Comparison of ENCODE assay signal across 16 cellular contexts in genomic region chr2:38454081-38454480, GRCh38.
DNase-seq lines count a peak whose midpoint lies in the region; ATAC-seq and TF ChIP-seq lines count a peak whose summit lies in the region.
"Had no signal": no experiment of that assay in that cellular context is flagged by ENCODE, and none has a peak within 500 bp of the region (broad histone marks: within the 10 kb centered on the region; RNA-seq: fewer than 3 reads in every experiment).

No MANE protein-coding gene starts in this region.

- no peaks in the 10 kb centered on the region for H3K79me2 ChIP-seq in PC-3 (ENCODE audit: low read length)

- H3K27ac ChIP-seq in PC-3 (ENCODE audit: low read length), result peak overlapping the region; percentile 15; the same call in 1 of the 2 replicates
- no peak overlapping the region for H3K27ac ChIP-seq in RWPE2 (ENCODE audit: poor library complexity, severe bottlenecking)
- no peak overlapping the region for H3K27ac ChIP-seq in neuronal stem cell (replicated peaks; ENCODE audit: low read length)
- H3K27ac ChIP-seq in stomach, result no peak overlapping the region
- H3K27ac ChIP-seq: BLaER1 treated with 17β-estradiol and CSF1 and Interleukin-3, amounts not matched to agents 10 nM and 100 nM had no signal

- H2AK5ac ChIP-seq in neuronal stem cell (ENCODE audit: low read depth, low read length), result no peak overlapping the region

- no peak overlapping the region for H2AFZ ChIP-seq in PC-3 (ENCODE audit: low read length)
- H2AFZ ChIP-seq in neuronal stem cell (ENCODE audit: low read length), result no peak overlapping the region

- H3K9me2 ChIP-seq in PC-3 (replicated peaks; ENCODE audit: low read length), result no peaks in the 10 kb centered on the region

- intact Hi-C loops in PC-3 (cut with micrococcal nuclease) (no loop called here), stomach (cut with DNase I; ENCODE audit: low total_unique reads) (no loop called here)

- no peaks in the 10 kb centered on the region for H3F3A ChIP-seq in PC-3 (ENCODE audit: low read length, unreplicated experiment)

- H2BK15ac ChIP-seq in neuronal stem cell (ENCODE audit: low read length), result no peak overlapping the region

- H3K14ac ChIP-seq in neuronal stem cell (ENCODE audit: low read length), result no peak overlapping the region

- H2BK120ac ChIP-seq in neuronal stem cell (ENCODE audit: low read depth, low read length), result no peak overlapping the region

- no peak overlapping the region for H2BK12ac ChIP-seq in neuronal stem cell (ENCODE audit: low read length)

- no peak overlapping the region for H2BK5ac ChIP-seq in neuronal stem cell (ENCODE audit: low read length)

- no peaks in the 10 kb centered on the region for H3K36me3 ChIP-seq in PC-3 (ENCODE audit: low read depth, low read length)
- no peaks in the 10 kb centered on the region for H3K36me3 ChIP-seq in RWPE2 (ENCODE audit: low read depth)
- H3K36me3 ChIP-seq in neuronal stem cell (replicated peaks in 1 of 2; ENCODE audit: control insufficient read depth in 2 of 2, insufficient read depth in 2 of 2, low read length in 2 of 2), result no peaks in the 10 kb centered on the region
- no peaks in the 10 kb centered on the region for H3K36me3 ChIP-seq in stomach
- H3K36me3 ChIP-seq: BLaER1 treated with 17β-estradiol and CSF1 and Interleukin-3, amounts not matched to agents 10 nM and 100 nM had no signal

- H4K8ac ChIP-seq in neuronal stem cell (ENCODE audit: low read depth, low read length), result no peak overlapping the region

- ATAC-seq in PC-3, result peak; percentile 59
- peak; percentile 55; the same call in 2 of the 3 replicates for ATAC-seq in RWPE2 (ENCODE audit: low read depth)
- peak; percentile 97 for ATAC-seq in esophagus mucosa
- no peak for ATAC-seq in HG03196 (IDR thresholded peaks at IDR 0.05; ENCODE audit: unreplicated experiment)
- no peak for ATAC-seq in HG03095 (IDR thresholded peaks at IDR 0.05; ENCODE audit: unreplicated experiment)
- ATAC-seq: CD8-positive, alpha-beta T cell; HCT116 had no signal

- no peak overlapping the region for H3K4ac ChIP-seq in neuronal stem cell (ENCODE audit: low read length)

- H3K27me3 ChIP-seq in PC-3 (ENCODE audit: low read length) (no peaks in the 10 kb centered on the region), RWPE2 (ENCODE audit: insufficient read depth, poor library complexity, severe bottlenecking) (no peaks in the 10 kb centered on the region), neuronal stem cell (ENCODE audit: control insufficient read depth in 3 of 3, insufficient read depth in 3 of 3, low read depth in 1 of 3, low read length in 3 of 3) (peaks cover 0 to 7% (median 0%) of the 10 kb centered on the region in 3 experiments), stomach (no peaks in the 10 kb centered on the region)
- H3K27me3 ChIP-seq: BLaER1 treated with 17β-estradiol and CSF1 and Interleukin-3, amounts not matched to agents 10 nM and 100 nM had no signal

- no peak overlapping the region for H4K91ac ChIP-seq in neuronal stem cell (ENCODE audit: low read depth, low read length, poor library complexity)

- CTCF ChIA-PET in PC-3 (lab: Charles Lee), result no interaction called here

- no peak for TF ChIP-seq POLR2A in stomach (IDR thresholded peaks at IDR 0.05)

- H4K20me1 ChIP-seq in PC-3 (ENCODE audit: low read length), result no peaks in the 10 kb centered on the region
- H4K20me1 ChIP-seq: BLaER1 treated with 17β-estradiol and CSF1 and Interleukin-3, amounts not matched to agents 10 nM and 100 nM had no signal

- no peak overlapping the region for H3K4me2 ChIP-seq in PC-3 (ENCODE audit: low read length)
- H3K4me2 ChIP-seq in neuronal stem cell (ENCODE audit: insufficient read depth, low read length, poor library complexity, severe bottlenecking), result no peak overlapping the region
- H3K4me2 ChIP-seq: BLaER1 treated with 17β-estradiol and CSF1 and Interleukin-3, amounts not matched to agents 10 nM and 100 nM had no signal

- H3K4me3 ChIP-seq in PC-3 (ENCODE audit: low read length) (no peak overlapping the region), RWPE2 (ENCODE audit: severe bottlenecking) (no peak overlapping the region), neuronal stem cell (ENCODE audit: low read length in 2 of 2) (no peak overlapping the region), stomach (no peak overlapping the region)
- H3K4me3 ChIP-seq: BLaER1 treated with 17β-estradiol and CSF1 and Interleukin-3, amounts not matched to agents 10 nM and 100 nM had no signal

- no peak overlapping the region for H3K23ac ChIP-seq in neuronal stem cell (ENCODE audit: low read depth, low read length, poor library complexity)

- peak; percentile 54 for DNase-seq in PC-3
- DNase-seq in RWPE2 (ENCODE audit: low spot score), result no peak
- DNase-seq in neuronal stem cell (ENCODE audit: low spot score), result no peak
- no peak for DNase-seq in stomach
- DNase-seq: Calu3; CD8-positive, alpha-beta T cell; DMS79 treated with DMSO at 0.1 percent for 48 hours; GF-D8; GOT3; H7; HFFc6 had no signal

- WGBS in neuronal stem cell (ENCODE audit: extremely low coverage in 2 of 2, insufficient read length in 2 of 2, insufficient replicate concordance in 1 of 2), 2 donors, result no CpG with 5 or more reads among the region's 4 CpGs
- WGBS in stomach, 5 donors, result 87 to 94% (median 92%) methylated on average over 4 of the region's 4 CpGs

- H3K4me1 ChIP-seq in PC-3 (ENCODE audit: insufficient read depth, low read length) (peaks cover 12% of the 10 kb centered on the region; the same call in 1 of the 2 replicates), RWPE2 (ENCODE audit: insufficient read depth, poor library complexity, severe bottlenecking) (no peaks in the 10 kb centered on the region), neuronal stem cell (ENCODE audit: control insufficient read depth in 2 of 2, insufficient read depth in 1 of 2, low read depth in 1 of 2, low read length in 2 of 2) (peaks cover 0 to 2% of the 10 kb centered on the region in 2 donors), stomach (no peaks in the 10 kb centered on the region)
- H3K4me1 ChIP-seq: BLaER1 treated with 17β-estradiol and CSF1 and Interleukin-3, amounts not matched to agents 10 nM and 100 nM had no signal

- no peak for TF ChIP-seq EP300 in stomach (IDR thresholded peaks at IDR 0.05)

- no peak overlapping the region for H3K18ac ChIP-seq in neuronal stem cell (ENCODE audit: low read length)

- no peak overlapping the region for H3K9ac ChIP-seq in PC-3 (ENCODE audit: low read length)
- H3K9ac ChIP-seq in neuronal stem cell (ENCODE audit: low read depth, low read length, poor library complexity), result peak overlapping the region; percentile 71
- H3K9ac ChIP-seq: BLaER1 treated with 17β-estradiol and CSF1 and Interleukin-3, amounts not matched to agents 10 nM and 100 nM had no signal

- no peaks in the 10 kb centered on the region for H3K79me1 ChIP-seq in neuronal stem cell (ENCODE audit: low read depth, low read length)

- POLR2A ChIA-PET in PC-3 (lab: Charles Lee; ENCODE audit: unreplicated experiment), result no interaction called here

- H3K9me3 ChIP-seq in PC-3 (ENCODE audit: low read length), result no peaks in the 10 kb centered on the region
- no peaks in the 10 kb centered on the region for H3K9me3 ChIP-seq in RWPE2 (ENCODE audit: severe bottlenecking)
- no peaks in the 10 kb centered on the region for H3K9me3 ChIP-seq in neuronal stem cell (replicated peaks in 1 of 2; ENCODE audit: control insufficient read depth in 2 of 2, insufficient read depth in 1 of 2, low read depth in 1 of 2, low read length in 2 of 2)
- H3K9me3 ChIP-seq in stomach, result no peaks in the 10 kb centered on the region
- H3K9me3 ChIP-seq: BLaER1 treated with 17β-estradiol and CSF1 and Interleukin-3, amounts not matched to agents 10 nM and 100 nM had no signal

- TF ChIP-seq CTCF in PC-3 (conservative IDR thresholded peaks at IDR 0.05; ENCODE audit: low read depth, low read length) (no peak), RWPE2 (IDR thresholded peaks at IDR 0.05; ENCODE audit: poor library complexity, severe bottlenecking) (no peak), stomach (IDR thresholded peaks at IDR 0.05) (no peak)

- no TSS peak for BruUV-seq in PC-3 (replicated peaks; lab: Mats Ljungman, UMichigan)

Comparison
In these comparisons a context has a peak if more than half of its experiments do, and no peak if none do; other contexts are left out.
1. ATAC-seq: peak in PC-3 (single experiment), RWPE2 (single experiment) and esophagus mucosa (single experiment); none in HG03196 (single experiment) and HG03095 (single experiment).